2 cellular contexts compared by ENCODE assay signal in genomic region chr19:4868286-4868834, GRCh38.
TF ChIP-seq lines count a peak whose summit lies in the region.

No MANE protein-coding gene starts in this region.

TF ChIP-seq in SK-N-SH, 30 proteins besides CTCF, POLR2A, EP300 and RAD21 (continued from another document):
- TF ChIP-seq RXRA (IDR thresholded peaks at IDR 0.05; ENCODE audit: borderline replicate concordance, low read depth), result no peak
- no peak for TF ChIP-seq FOXM1 (IDR thresholded peaks at IDR 0.05; ENCODE audit: low read depth)
- no peak for TF ChIP-seq JUND (IDR thresholded peaks at IDR 0.05)
- no peak for TF ChIP-seq YY1 (IDR thresholded peaks at IDR 0.05; ENCODE audit: low read depth)
- TF ChIP-seq MAX (IDR thresholded peaks at IDR 0.05; ENCODE audit: low read depth), result no peak
- no peak for TF ChIP-seq NRF1 (IDR thresholded peaks at IDR 0.05; ENCODE audit: low read depth, low read length)
- no peak for TF ChIP-seq ZBTB33 (IDR thresholded peaks at IDR 0.05; ENCODE audit: borderline replicate concordance, low read depth)

TF ChIP-seq in SK-N-SH treated with all-trans-retinoic acid at 6 μM for 48 hours, 23 proteins besides CTCF, POLR2A, EP300 and RAD21 (continued from another document):
- TF ChIP-seq TSHZ2 (CRISPR knock-in tag; IDR thresholded peaks at IDR 0.05) (no peak), POU6F1 (CRISPR knock-in tag; IDR thresholded peaks at IDR 0.05; ENCODE audit: borderline replicate concordance, low read depth) (no peak), ESRRG (CRISPR knock-in tag; IDR thresholded peaks at IDR 0.05) (no peak), ZFP30 (CRISPR knock-in tag; IDR thresholded peaks at IDR 0.05) (no peak), RARB (CRISPR knock-in tag; IDR thresholded peaks at IDR 0.05) (no peak), ZNF8 (CRISPR knock-in tag; IDR thresholded peaks at IDR 0.05) (no peak), ISL1 (CRISPR knock-in tag; IDR thresholded peaks at IDR 0.05) (no peak), ZC3H10 (CRISPR knock-in tag; IDR thresholded peaks at IDR 0.05) (no peak), TCF4 (CRISPR knock-in tag; IDR thresholded peaks at IDR 0.05; ENCODE audit: borderline replicate concordance) (no peak), ZFP3 (CRISPR knock-in tag; IDR thresholded peaks at IDR 0.05) (no peak), ZNF565 (CRISPR knock-in tag; conservative IDR thresholded peaks at IDR 0.05; ENCODE audit: low read depth) (no peak), CSDC2 (CRISPR knock-in tag; IDR thresholded peaks at IDR 0.05) (no peak), PPARA (CRISPR knock-in tag; IDR thresholded peaks at IDR 0.05; ENCODE audit: borderline replicate concordance) (no peak), ARNTL (CRISPR knock-in tag; IDR thresholded peaks at IDR 0.05; ENCODE audit: borderline replicate concordance, low read depth) (no peak), GLIS3 (CRISPR knock-in tag; IDR thresholded peaks at IDR 0.05) (no peak), CSRNP3 (CRISPR knock-in tag; IDR thresholded peaks at IDR 0.05) (no peak)
